Comparison of ENCODE assay signal across 13 cellular contexts in genomic region chrX:11437642-11438379, GRCh38.
DNase-seq lines count a peak whose midpoint lies in the region; ATAC-seq and TF ChIP-seq lines count a peak whose summit lies in the region.
"Had no signal": no experiment of that assay in that cellular context is flagged by ENCODE, and none has a peak within 500 bp of the region (broad histone marks: within the 10 kb centered on the region; RNA-seq: fewer than 3 reads in every experiment).

No MANE protein-coding gene starts in this region.

- DNase-seq in NCI-H82 (lab: John Stamatoyannopoulos, UW) (peak; percentile 12), NCI-H82 treated with DMSO at 0.1 percent for 48 hours (lab: John Stamatoyannopoulos, UW; ENCODE audit: unreplicated experiment) (no peak), dermis blood vessel endothelial cell (peak; percentile 52), right lobe of liver (peak; percentile 60 to 68 (median 62)), ecto neural progenitor cell (ENCODE audit: low spot score) (no peak), NCI-H2227 (lab: John Stamatoyannopoulos, UW; ENCODE audit: unreplicated experiment) (no peak), substantia nigra (lab: John Stamatoyannopoulos, UW) (no peak)
- DNase-seq in activated CD4-positive, alpha-beta T cell treated with anti-CD3 and anti-CD28 coated beads for 36 hours, result no peak
- DNase-seq: activated naive CD4-positive, alpha-beta T cell treated with anti-CD3 and anti-CD28 coated beads for 36 hours; head of caudate nucleus; NCI-H2171 treated with DMSO at 0.1 percent for 48 hours; occipital lobe had no signal

- H3K9me3 Mint-ChIP-seq in activated CD4-positive, alpha-beta T cell treated with anti-CD3 and anti-CD28 coated beads for 36 hours (ENCODE audit: low read depth), result no peaks in the 10 kb centered on the region
- H3K9me3 Mint-ChIP-seq: activated naive CD4-positive, alpha-beta T cell treated with anti-CD3 and anti-CD28 coated beads for 36 hours had no signal

- CTCF ChIA-PET in activated CD4-positive, alpha-beta T cell treated with anti-CD3 and anti-CD28 coated beads for 36 hours (lab: Charles Lee), result interaction anchor here (0.8 kb wide), 1 partner anchor 11 kb away, joined by 3 read pairs; no protein-coding TSS in a partner anchor

- no peaks in the 10 kb centered on the region for H3K9me3 ChIP-seq in right lobe of liver

- H3K27ac Mint-ChIP-seq in activated CD4-positive, alpha-beta T cell treated with anti-CD3 and anti-CD28 coated beads for 36 hours, result no peak overlapping the region
- H3K27ac Mint-ChIP-seq: activated naive CD4-positive, alpha-beta T cell treated with anti-CD3 and anti-CD28 coated beads for 36 hours had no signal

- no peak for TF ChIP-seq CTCF in right lobe of liver (IDR thresholded peaks at IDR 0.05)

- H3K4me1 ChIP-seq in right lobe of liver, result no peaks in the 10 kb centered on the region

- POLR2A ChIA-PET in activated CD4-positive, alpha-beta T cell treated with anti-CD3 and anti-CD28 coated beads for 36 hours (lab: Charles Lee), result no interaction called here

- intact Hi-C loops in right lobe of liver (cut with DNase I), result no loop called here
- intact Hi-C loops in activated CD4-positive, alpha-beta T cell treated with anti-CD3 and anti-CD28 coated beads for 36 hours (cut with DNase I, micrococcal nuclease), result no loop called here

- no peaks in the 10 kb centered on the region for H3K27me3 ChIP-seq in right lobe of liver

- WGBS in right lobe of liver (ENCODE audit: insufficient coverage, low coverage, low lambda C conversion rate, missing lambda C conversion rate), result 40% methylated on average over 15 of the region's 15 CpGs

- H3K4me1 Mint-ChIP-seq in activated CD4-positive, alpha-beta T cell treated with anti-CD3 and anti-CD28 coated beads for 36 hours, result no peaks in the 10 kb centered on the region

- ATAC-seq in right lobe of liver, result peak; percentile 74 to 94 (median 78)
- no peak for ATAC-seq in activated CD4-positive, alpha-beta T cell treated with anti-CD3 and anti-CD28 coated beads for 36 hours

- peaks cover 4% of the 10 kb centered on the region for H3K27me3 Mint-ChIP-seq in activated CD4-positive, alpha-beta T cell treated with anti-CD3 and anti-CD28 coated beads for 36 hours

- no peaks in the 10 kb centered on the region for H3K36me3 Mint-ChIP-seq in activated CD4-positive, alpha-beta T cell treated with anti-CD3 and anti-CD28 coated beads for 36 hours (ENCODE audit: low read depth)

- no peaks in the 10 kb centered on the region for H3K36me3 ChIP-seq in right lobe of liver

- H3K27ac ChIP-seq in right lobe of liver (peak overlapping the region; percentile 24 to 67 (median 50)), substantia nigra (ENCODE audit: low read depth, low read length, poor library complexity, severe bottlenecking) (no peak overlapping the region)
- H3K27ac ChIP-seq: 22Rv1 had no signal

- H3K4me3 Mint-ChIP-seq in activated CD4-positive, alpha-beta T cell treated with anti-CD3 and anti-CD28 coated beads for 36 hours, result no peak overlapping the region
- H3K4me3 Mint-ChIP-seq: activated naive CD4-positive, alpha-beta T cell treated with anti-CD3 and anti-CD28 coated beads for 36 hours had no signal

- H3K4me3 ChIP-seq in right lobe of liver, result no peak overlapping the region

- peak; percentile 82 for TF ChIP-seq POLR2A in right lobe of liver (IDR thresholded peaks at IDR 0.05)

Comparison
In these comparisons a context has a peak if more than half of its experiments do, and no peak if none do; other contexts are left out.
1. DNase-seq: peak in NCI-H82 (single experiment), dermis blood vessel endothelial cell (single experiment) and right lobe of liver (3 of 3); none in NCI-H82 treated with DMSO at 0.1 percent for 48 hours (single experiment), ecto neural progenitor cell (single experiment), NCI-H2227 (single experiment), activated CD4-positive, alpha-beta T cell treated with anti-CD3 and anti-CD28 coated beads for 36 hours (single experiment) and substantia nigra (0 of 49).